In genomic region chr4:94491322-94491721, GRCh38 we compare ENCODE assay signal across 1 cellular context.
TF ChIP-seq lines count a peak whose summit lies in the region.

No MANE protein-coding gene starts in this region.

TF ChIP-seq in SK-N-SH, 30 proteins besides CTCF, POLR2A, EP300 and RAD21 (continued from another document):
- TF ChIP-seq ZBTB33 (IDR thresholded peaks at IDR 0.05; ENCODE audit: borderline replicate concordance, low read depth) = no peak
- TF ChIP-seq RFX5 (IDR thresholded peaks at IDR 0.05; ENCODE audit: low read length) = no peak
- TF ChIP-seq NFIC (IDR thresholded peaks at IDR 0.05; ENCODE audit: borderline replicate concordance) = peak; percentile 51; the same call in 1 of the 2 replicates
